Comparison of ENCODE assay signal across 19 cellular contexts in genomic region chr2:240130393-240131195, GRCh38. TPM values are rescaled to one million over a fixed set of nuclear protein-coding genes. Genes with fewer than 3 reads are reported as not detected.
A peak's percentile ranks its signal among the peaks of the same experiment; 100 is the strongest.
DNase-seq lines count a peak whose midpoint lies in the region; ATAC-seq, FAIRE-seq and TF ChIP-seq lines count a peak whose summit lies in the region.
"Had no signal": no experiment of that assay in that cellular context is flagged by ENCODE, and none has a peak within 500 bp of the region (broad histone marks: within the 10 kb centered on the region; RNA-seq: fewer than 3 reads in every experiment).

No MANE protein-coding gene starts in this region.

- H3K79me2 ChIP-seq in HepG2 (ENCODE audit: insufficient read depth, low read length) (peaks cover 18% of the 10 kb centered on the region), mammary epithelial cell (ENCODE audit: insufficient read depth, low read length) (peaks cover 41% of the 10 kb centered on the region)

- H2AFZ ChIP-seq in HepG2 (ENCODE audit: low read length) = no peak overlapping the region
- H2AFZ ChIP-seq in mammary epithelial cell (ENCODE audit: low read depth, low read length) = no peak overlapping the region
- H2AFZ ChIP-seq: PC-9 had no signal

- no peaks in the 10 kb centered on the region for H3K9me3 ChIP-seq in HepG2 (ENCODE audit: low read length)
- H3K9me3 ChIP-seq in right lobe of liver = no peaks in the 10 kb centered on the region
- no peaks in the 10 kb centered on the region for H3K9me3 ChIP-seq in ovary
- no peaks in the 10 kb centered on the region for H3K9me3 ChIP-seq in mammary epithelial cell (replicated peaks; ENCODE audit: insufficient read depth, low read length)

- BruUV-seq in HepG2 (replicated peaks; lab: Mats Ljungman, UMichigan) (no TSS peak), mammary epithelial cell (replicated peaks; lab: Mats Ljungman, UMichigan) (no TSS peak)

- intact Hi-C loops in HepG2 (cut with micrococcal nuclease; ENCODE audit: unreplicated experiment) (no loop called here), right lobe of liver (cut with DNase I) (no loop called here), ovary (cut with DNase I) (loop anchor here in 1 of 4 donors (10.0 kb wide), 1 partner anchor 1096 kb away; no protein-coding TSS in a partner anchor), mammary epithelial cell (cut with micrococcal nuclease) (no loop called here)

- POLR2A ChIA-PET in HepG2 (lab: Yijun Ruan, JAX) = no interaction called here

- dilution Hi-C loops in mammary epithelial cell (cut with HindIII; ENCODE audit: low sequenced_read_pairs) = no loop called here

- TF ChIP-seq EP300 in HepG2 (IDR thresholded peaks at IDR 0.05; ENCODE audit: low read depth in 2 of 2, low read length in 2 of 2) = no peak
- no peak for TF ChIP-seq EP300 in HepG2 (CRISPR knock-in tag; IDR thresholded peaks at IDR 0.05; ENCODE audit: borderline replicate concordance)
- no peak for TF ChIP-seq EP300 in ovary (IDR thresholded peaks at IDR 0.05)

- H3K9ac ChIP-seq in HepG2 (ENCODE audit: insufficient read depth, low read depth, low read length) = no peak overlapping the region
- H3K9ac ChIP-seq in mammary epithelial cell (ENCODE audit: insufficient read depth, low read length) = no peak overlapping the region

- no peak overlapping the region for H3K27ac ChIP-seq in HepG2 (ENCODE audit: extremely low read length, insufficient read depth, low read length)
- no peak overlapping the region for H3K27ac ChIP-seq in right lobe of liver
- no peak overlapping the region for H3K27ac ChIP-seq in ovary
- H3K27ac ChIP-seq in mammary epithelial cell (ENCODE audit: insufficient read depth, low read depth, low read length) = no peak overlapping the region
- H3K27ac ChIP-seq: PC-9 had no signal

- TF ChIP-seq POLR2A in HepG2 (IDR thresholded peaks at IDR 0.05; ENCODE audit: insufficient read depth in 1 of 2, low read depth in 2 of 2, low read length in 2 of 2) (no peak), right lobe of liver (IDR thresholded peaks at IDR 0.05) (no peak), ovary (IDR thresholded peaks at IDR 0.05) (no peak)

- TF ChIP-seq CTCF in HepG2 (CRISPR knock-in tag; IDR thresholded peaks at IDR 0.05) (no peak), right lobe of liver (IDR thresholded peaks at IDR 0.05) (no peak), ovary (IDR thresholded peaks at IDR 0.05) (no peak), mammary epithelial cell (conservative IDR thresholded peaks at IDR 0.05 in 1 of 2, IDR thresholded peaks at IDR 0.05 in 1 of 2; ENCODE audit: extremely low read depth in 1 of 2, insufficient read depth in 1 of 2, low read depth in 1 of 2, low read length in 2 of 2) (no peak)

- ATAC-seq in HepG2 (no peak), right lobe of liver (no peak)

- no peak overlapping the region for H3K4me3 ChIP-seq in HepG2 (replicated peaks in 1 of 3; ENCODE audit: insufficient read depth in 1 of 3, low read depth in 2 of 3, low read length in 3 of 3)
- no peak overlapping the region for H3K4me3 ChIP-seq in right lobe of liver
- no peak overlapping the region for H3K4me3 ChIP-seq in ovary
- no peak overlapping the region for H3K4me3 ChIP-seq in mammary epithelial cell (replicated peaks in 1 of 3; ENCODE audit: insufficient read depth in 1 of 3, low read depth in 2 of 3, low read length in 3 of 3)
- H3K4me3 ChIP-seq: PC-9 had no signal

- H3K4me2 ChIP-seq in HepG2 (ENCODE audit: low read depth, low read length) = no peak overlapping the region
- no peak overlapping the region for H3K4me2 ChIP-seq in mammary epithelial cell (ENCODE audit: insufficient read depth, low read depth, low read length)
- H3K4me2 ChIP-seq: PC-9 had no signal

- H4K20me1 ChIP-seq in HepG2 (ENCODE audit: insufficient read depth, low read length) = no peaks in the 10 kb centered on the region
- no peaks in the 10 kb centered on the region for H4K20me1 ChIP-seq in mammary epithelial cell (ENCODE audit: insufficient read depth, low read length)

- H3K36me3 ChIP-seq in HepG2 (replicated peaks in 1 of 2; ENCODE audit: control insufficient read depth in 1 of 2, insufficient read depth in 2 of 2, low read length in 2 of 2) = peaks cover 23 to 64% of the 10 kb centered on the region in 2 experiments
- peaks cover 0 to 50% (median 19%) of the 10 kb centered on the region in 4 donors for H3K36me3 ChIP-seq in right lobe of liver
- no peaks in the 10 kb centered on the region for H3K36me3 ChIP-seq in ovary
- peaks cover 27% of the 10 kb centered on the region for H3K36me3 ChIP-seq in mammary epithelial cell (ENCODE audit: insufficient read depth, low read length)

- peaks cover 14% of the 10 kb centered on the region for H3K4me1 ChIP-seq in HepG2 (ENCODE audit: insufficient read depth, low read length)
- peaks cover 0 to 11% (median 2%) of the 10 kb centered on the region in 4 donors for H3K4me1 ChIP-seq in right lobe of liver
- H3K4me1 ChIP-seq in ovary (ENCODE audit: insufficient read depth) = peaks cover 5% of the 10 kb centered on the region
- H3K4me1 ChIP-seq in mammary epithelial cell (ENCODE audit: insufficient read depth, low read length) = peaks cover 9% of the 10 kb centered on the region

- DNase-seq in activated CD8-positive, alpha-beta memory T cell treated with anti-CD3 and anti-CD28 coated beads, Interleukin-2, amount 50 U/mL, for 48 hours = peak; percentile 25
- no peak for DNase-seq in activated CD8-positive, alpha-beta memory T cell treated with anti-CD3 and anti-CD28 coated beads, Interleukin-2, amount 50 U/mL, for 4 hours
- DNase-seq in HepG2 (ENCODE audit: low spot score) = no peak
- no peak for DNase-seq in right lobe of liver
- peak in 3 of 5 donors; percentile 6 to 21 (median 10) for DNase-seq in ovary
- no peak for DNase-seq in mammary epithelial cell
- no peak for DNase-seq in OCI-M2 (lab: John Stamatoyannopoulos, UW; ENCODE audit: unreplicated experiment)
- no peak for DNase-seq in NOMO-1 treated with DMSO at 0.1 percent for 48 hours (lab: John Stamatoyannopoulos, UW; ENCODE audit: unreplicated experiment)
- DNase-seq: C1 segment of cervical spinal cord, DMS153, EL, IMR-90, Kasumi-1, NCI-H187 treated with DMSO at 0.1 percent for 48 hours, NCI-H446, PC-9, SHP77 had no signal

- CTCF ChIA-PET in HepG2 (lab: Yijun Ruan, JAX; ENCODE audit: low intra/inter-chr PET ratio, low total read pairs) = no interaction called here
- CTCF ChIA-PET in mammary epithelial cell (lab: Charles Lee; ENCODE audit: low non-redundant PET) = no interaction called here

- TF ChIP-seq RAD21 in HepG2 (CRISPR knock-in tag; IDR thresholded peaks at IDR 0.05) = no peak

- in situ Hi-C loops in HepG2 (cut with HindIII; ENCODE audit: extremely low pct_ligation_motif_present, low pct_unique_long_range_greater_than_20kb) (loop anchor here (10.0 kb wide), 1 partner anchor 196 kb away; no protein-coding TSS in a partner anchor), mammary epithelial cell (cut with MboI; ENCODE audit: low sequenced_read_pairs in 2 of 2) (no loop called here)

- WGBS in HepG2 (ENCODE audit: low lambda C conversion rate) = 94% methylated on average over 23 of the region's 23 CpGs
- WGBS in right lobe of liver (ENCODE audit: insufficient coverage, low coverage, low lambda C conversion rate, missing lambda C conversion rate) = 87% methylated on average over 12 of the region's 23 CpGs
- 85 to 91% (median 89%) methylated on average over 23 of the region's 23 CpGs for WGBS in ovary, 3 donors
- 91% methylated on average over 21 of the region's 23 CpGs for WGBS in mammary epithelial cell (ENCODE audit: low coverage, missing lambda C conversion rate)

- FAIRE-seq in HepG2 (lab: Jason Lieb, UNC) = no peak
- FAIRE-seq: H54 had no signal

- H3K27me3 ChIP-seq in HepG2 (ENCODE audit: control insufficient read depth in 1 of 2, insufficient read depth in 2 of 2, low read length in 2 of 2) (no peaks in the 10 kb centered on the region; a peak in 1 of 5 replicates), right lobe of liver (no peaks in the 10 kb centered on the region), ovary (no peaks in the 10 kb centered on the region), mammary epithelial cell (ENCODE audit: insufficient read depth, low read length) (no peaks in the 10 kb centered on the region)

RNA-seq across cellular contexts. Expression of gene COPS9, which starts 5.5 kb away (rescaled TPM):
- total RNA-seq in HepG2 (2016; rRNA removed; fragmentation: Illumina TruSeq; extraction: Trizol) (180 and 208 TPM in 2 replicates), right lobe of liver (10 to 100 TPM; 33.1 to 66.1 (median 45.8) TPM), ovary (100 to 1,000 TPM in 4 of 7 donors, 10 to 100 TPM in 3; 92.1 to 286 (median 101) TPM), mammary epithelial cell (100 to 1,000 TPM in 1 of 2 donors, 10 to 100 TPM in 1; 40.2 to 142 TPM)
- 188 and 216 TPM in 2 replicates for total RNA-seq in HepG2 (2016; cell fraction: cytosol; rRNA removed; fragmentation: Illumina TruSeq; extraction: Trizol; ENCODE audit: low read depth)
- total RNA-seq in HepG2 (2016; cell fraction: insoluble cytoplasmic fraction; rRNA removed; fragmentation: Illumina TruSeq; extraction: Trizol) = 189 and 214 TPM in 2 replicates
- 299 and 318 TPM in 2 replicates for total RNA-seq in HepG2 (2016; cell fraction: membrane; rRNA removed; fragmentation: Illumina TruSeq; extraction: Trizol)
- total RNA-seq in HepG2 (2016; cell fraction: nucleus; rRNA removed; fragmentation: Illumina TruSeq; extraction: Trizol) = 64.4 and 66.4 TPM in 2 replicates
- polyA plus RNA-seq in HepG2 (2011; rRNA removed) (201 and 247 TPM in 2 replicates), ovary (100 to 1,000 TPM in 1 of 2 donors, 10 to 100 TPM in 1; 42.1 to 236 TPM), mammary epithelial cell (205 TPM)
- 164 and 244 TPM in 2 replicates for polyA plus RNA-seq in HepG2 (2011; cell fraction: cytosol; rRNA removed)
- polyA plus RNA-seq in HepG2 (2011; cell fraction: nucleus; rRNA removed) = 49.8 and 53.2 TPM in 2 replicates
- polyA plus RNA-seq in HepG2 (2012) = 152 and 161 TPM in 2 replicates
- 255 and 315 TPM in 2 replicates for polyA plus RNA-seq in HepG2 (2016; cell fraction: cytosol; fragmentation: Illumina TruSeq; extraction: Trizol; ENCODE audit: low read depth)
- 244 and 258 TPM in 2 replicates for polyA plus RNA-seq in HepG2 (2016; cell fraction: insoluble cytoplasmic fraction; fragmentation: Illumina TruSeq; extraction: Trizol; ENCODE audit: low read depth)
- polyA plus RNA-seq in HepG2 (2016; cell fraction: membrane; fragmentation: Illumina TruSeq; extraction: Trizol; ENCODE audit: low read depth) = 282 and 350 TPM in 2 replicates
- 132 TPM in 2 replicates for polyA plus RNA-seq in HepG2 (2016; cell fraction: nucleus; fragmentation: Illumina TruSeq; extraction: Trizol; ENCODE audit: insufficient read depth, low read depth)
- 8.8 and 17.6 TPM in 2 replicates for polyA minus RNA-seq in HepG2 (2011; rRNA and poly(A)+ RNA removed; ENCODE audit: low replicate concordance)
- polyA minus RNA-seq in HepG2 (2011; cell fraction: cytosol; rRNA and poly(A)+ RNA removed) = 12.1 and 20.3 TPM in 2 replicates
- 16.9 and 20.1 TPM in 2 replicates for polyA minus RNA-seq in HepG2 (2011; cell fraction: nucleus; rRNA and poly(A)+ RNA removed)
- polyA minus RNA-seq in mammary epithelial cell = 21.3 TPM

RNA-seq across cellular contexts. Expression of gene OTOS, which starts 9.9 kb away (rescaled TPM):
- total RNA-seq in HepG2 (2016; rRNA removed; fragmentation: Illumina TruSeq; extraction: Trizol) = not detected in 2 replicates
- total RNA-seq in HepG2 (2016; cell fraction: cytosol; rRNA removed; fragmentation: Illumina TruSeq; extraction: Trizol; ENCODE audit: low read depth) = not detected in 2 replicates
- total RNA-seq in HepG2 (2016; cell fraction: insoluble cytoplasmic fraction; rRNA removed; fragmentation: Illumina TruSeq; extraction: Trizol) = not detected in 2 replicates
- total RNA-seq in HepG2 (2016; cell fraction: membrane; rRNA removed; fragmentation: Illumina TruSeq; extraction: Trizol) = not detected in 2 replicates
- not detected in 2 replicates for total RNA-seq in HepG2 (2016; cell fraction: nucleus; rRNA removed; fragmentation: Illumina TruSeq; extraction: Trizol)
- not detected in 2 replicates for polyA plus RNA-seq in HepG2 (2011; rRNA removed)
- not detected in 2 replicates for polyA plus RNA-seq in HepG2 (2011; cell fraction: cytosol; rRNA removed)
- not detected in 2 replicates for polyA plus RNA-seq in HepG2 (2011; cell fraction: nucleus; rRNA removed)
- not detected in 2 replicates for polyA plus RNA-seq in HepG2 (2012)
- not detected in 2 replicates for polyA plus RNA-seq in HepG2 (2016; cell fraction: cytosol; fragmentation: Illumina TruSeq; extraction: Trizol; ENCODE audit: low read depth)
- not detected in 2 replicates for polyA plus RNA-seq in HepG2 (2016; cell fraction: insoluble cytoplasmic fraction; fragmentation: Illumina TruSeq; extraction: Trizol; ENCODE audit: low read depth)
- not detected in 2 replicates for polyA plus RNA-seq in HepG2 (2016; cell fraction: membrane; fragmentation: Illumina TruSeq; extraction: Trizol; ENCODE audit: low read depth)
- polyA plus RNA-seq in HepG2 (2016; cell fraction: nucleus; fragmentation: Illumina TruSeq; extraction: Trizol; ENCODE audit: insufficient read depth, low read depth) = not detected in 2 replicates
- polyA minus RNA-seq in HepG2 (2011; rRNA and poly(A)+ RNA removed; ENCODE audit: low replicate concordance) = not detected in 2 replicates
- not detected in 2 replicates for polyA minus RNA-seq in HepG2 (2011; cell fraction: cytosol; rRNA and poly(A)+ RNA removed)
- not detected in 2 replicates for polyA minus RNA-seq in HepG2 (2011; cell fraction: nucleus; rRNA and poly(A)+ RNA removed)
- total RNA-seq in right lobe of liver = not detected
- total RNA-seq in ovary = not detected
- not detected for polyA plus RNA-seq in ovary
- total RNA-seq in mammary epithelial cell = not detected
- polyA plus RNA-seq in mammary epithelial cell = not detected
- polyA minus RNA-seq in mammary epithelial cell = not detected
- total RNA-seq: A172, IMR-90, PC-9 had no signal

Comparison
In these comparisons a context has a peak if more than half of its experiments do, and no peak if none do; other contexts are left out.
1. DNase-seq: peak in activated CD8-positive, alpha-beta memory T cell treated with anti-CD3 and anti-CD28 coated beads, Interleukin-2, amount 50 U/mL, for 48 hours (single experiment) and ovary (3 of 5); none in activated CD8-positive, alpha-beta memory T cell treated with anti-CD3 and anti-CD28 coated beads, Interleukin-2, amount 50 U/mL, for 4 hours (single experiment), HepG2 (single experiment), right lobe of liver (0 of 3), mammary epithelial cell (single experiment), OCI-M2 (single experiment) and NOMO-1 treated with DMSO at 0.1 percent for 48 hours (single experiment).